In genomic region chr15:93048759-93049161, GRCh38 we compare ENCODE assay signal across 11 cellular contexts. TPM values are rescaled to one million over a fixed set of nuclear protein-coding genes. Genes with fewer than 3 reads are reported as not detected.
DNase-seq lines count a peak whose midpoint lies in the region; ATAC-seq, FAIRE-seq and TF ChIP-seq lines count a peak whose summit lies in the region.
"Had no signal": no experiment of that assay in that cellular context is flagged by ENCODE, and none has a peak within 500 bp of the region (broad histone marks: within the 10 kb centered on the region; RNA-seq: fewer than 3 reads in every experiment).

No MANE protein-coding gene starts in this region.

- no peak for FAIRE-seq in bronchial epithelial cell (lab: Jason Lieb, UNC)

- intact Hi-C loops in cardiac septum (cut with DNase I), result loop anchor here (10.0 kb wide), 1 partner anchor 236 kb away; no protein-coding TSS in a partner anchor

- H3K27ac ChIP-seq in brain microvascular endothelial cell, result no peak overlapping the region
- H3K27ac ChIP-seq: ascending aorta had no signal

- ATAC-seq in HG03469 (IDR thresholded peaks at IDR 0.05; ENCODE audit: unreplicated experiment), result no peak
- ATAC-seq in HG02610 (IDR thresholded peaks at IDR 0.05; ENCODE audit: unreplicated experiment), result no peak
- ATAC-seq: stimulated activated naive B cell treated with anti-CD40 and anti-IgM and Interleukin-4, amounts not matched to agents 10 μg/mL and 1 μg/mL and 100 μg/mL, for 72 hours had no signal

- H3K36me3 ChIP-seq in bronchial epithelial cell (ENCODE audit: control insufficient read depth, insufficient read depth, low read length) (no peaks in the 10 kb centered on the region), brain microvascular endothelial cell (replicated peaks) (no peaks in the 10 kb centered on the region)

- in situ Hi-C loops in brain microvascular endothelial cell (cut with HindIII; ENCODE audit: low pct_ligation_motif_present, low sequenced_read_pairs), result no loop called here

- TF ChIP-seq CTCF in bronchial epithelial cell (IDR thresholded peaks at IDR 0.05; ENCODE audit: insufficient read depth, low read length, severe bottlenecking) (no peak), brain microvascular endothelial cell (IDR thresholded peaks at IDR 0.05; ENCODE audit: low read depth, low read length, missing control alignments) (no peak)

- peak; percentile 57 for DNase-seq in AG08396 (ENCODE audit: low spot score)
- peak; percentile 44 for DNase-seq in M059J (ENCODE audit: low read depth)
- peak; percentile 78 for DNase-seq in bronchial epithelial cell (ENCODE audit: low read depth)
- peak; percentile 61 for DNase-seq in myocyte (ENCODE audit: low read depth)
- DNase-seq in brain microvascular endothelial cell, result no peak
- no peak for DNase-seq in cardiac septum (ENCODE audit: low spot score)
- DNase-seq: naive B cell; stimulated activated naive B cell treated with anti-CD40 and anti-IgM and Interleukin-4, amounts not matched to agents 10 μg/mL and 1 μg/mL and 100 μg/mL, for 72 hours had no signal

- H3K4me3 ChIP-seq in bronchial epithelial cell (ENCODE audit: low read depth, low read length) (no peak overlapping the region), brain microvascular endothelial cell (ENCODE audit: low read depth, low read length) (no peak overlapping the region)
- H3K4me3 ChIP-seq: ascending aorta had no signal

- peaks cover 5% of the 10 kb centered on the region for H3K27me3 ChIP-seq in bronchial epithelial cell (ENCODE audit: control insufficient read depth, insufficient read depth, low read length)
- H3K27me3 ChIP-seq in brain microvascular endothelial cell (replicated peaks), result no peaks in the 10 kb centered on the region
- H3K27me3 ChIP-seq: ascending aorta had no signal

RNA-seq across cellular contexts. Expression of gene RGMA, which starts 40.3 kb away (rescaled TPM):
- total RNA-seq in M059J (2014; rRNA removed; shearing (Covaris generic)), result not detected in 2 replicates
- total RNA-seq in bronchial epithelial cell (0.53 and 1.0 TPM in 2 replicates), myocyte (0.10 and 0.16 TPM in 2 replicates), cardiac septum (16.5 TPM)
- 0.01 TPM for polyA plus RNA-seq in myocyte (2012)

Comparison
In these comparisons a context has a peak if more than half of its experiments do, and no peak if none do; other contexts are left out.
1. DNase-seq: peak in AG08396 (single experiment), M059J (single experiment), bronchial epithelial cell (single experiment) and myocyte (single experiment); none in brain microvascular endothelial cell (single experiment) and cardiac septum (single experiment).